In genomic region chr7:96400518-96400917, GRCh38 we compare ENCODE assay signal across 16 cellular contexts.
DNase-seq lines count a peak whose midpoint lies in the region; ATAC-seq and TF ChIP-seq lines count a peak whose summit lies in the region.
"Had no signal": no experiment of that assay in that cellular context is flagged by ENCODE, and none has a peak within 500 bp of the region (broad histone marks: within the 10 kb centered on the region; RNA-seq: fewer than 3 reads in every experiment).

No MANE protein-coding gene starts in this region.

- peak; percentile 9 for DNase-seq in HCEC 1CT
- peak; percentile 49 for DNase-seq in M059J (ENCODE audit: low read depth)
- DNase-seq in amniotic epithelial cell (ENCODE audit: low read depth), result peak; percentile 29
- DNase-seq in kidney glomerular epithelial cell (lab: John Stamatoyannopoulos, UW), result peak; percentile 40
- DNase-seq in natural killer cell treated with Interleukin-12 subunit alpha and Interleukin-12 subunit beta and Interleukin-15 and Interleukin-18, amount 100 ng/mL, for 72 hours (ENCODE audit: low spot score), result no peak
- no peak for DNase-seq in coronary artery (ENCODE audit: low spot score)
- DNase-seq: C1 segment of cervical spinal cord; DMS79 treated with DMSO at 0.1 percent for 48 hours; Karpas-422; NCI-H187 treated with DMSO at 0.1 percent for 48 hours; NK-92 treated with Interleukin-12 subunit alpha and Interleukin-12 subunit beta, amount 100 ng/mL, for 24 hours; PC-9; SHP77 had no signal

- no peak overlapping the region for H3K4me3 ChIP-seq in coronary artery
- H3K4me3 ChIP-seq: GM23338, PC-9 had no signal

- H3K4me1 Mint-ChIP-seq in natural killer cell treated with Interleukin-12 subunit alpha and Interleukin-12 subunit beta and Interleukin-15 and Interleukin-18, amount 100 ng/mL, for 72 hours (ENCODE audit: low read depth in 2 of 2), result no peaks in the 10 kb centered on the region

- no peaks in the 10 kb centered on the region for H3K9me3 Mint-ChIP-seq in natural killer cell treated with Interleukin-12 subunit alpha and Interleukin-12 subunit beta and Interleukin-15 and Interleukin-18, amount 100 ng/mL, for 72 hours
- H3K9me3 Mint-ChIP-seq: GM23338 had no signal

- H3K27me3 Mint-ChIP-seq in natural killer cell treated with Interleukin-12 subunit alpha and Interleukin-12 subunit beta and Interleukin-15 and Interleukin-18, amount 100 ng/mL, for 72 hours, result peaks cover 19 to 20% of the 10 kb centered on the region in 2 donors

- no peak overlapping the region for H3K4me3 Mint-ChIP-seq in natural killer cell treated with Interleukin-12 subunit alpha and Interleukin-12 subunit beta and Interleukin-15 and Interleukin-18, amount 100 ng/mL, for 72 hours
- H3K4me3 Mint-ChIP-seq: GM23338 had no signal

- no peak for TF ChIP-seq CTCF in coronary artery (IDR thresholded peaks at IDR 0.05)

- H3K27ac ChIP-seq in coronary artery, result no peak overlapping the region
- H3K27ac ChIP-seq: PC-9 had no signal

- no peak overlapping the region for H3K27ac Mint-ChIP-seq in natural killer cell treated with Interleukin-12 subunit alpha and Interleukin-12 subunit beta and Interleukin-15 and Interleukin-18, amount 100 ng/mL, for 72 hours
- H3K27ac Mint-ChIP-seq: GM23338 had no signal

- no peak for ATAC-seq in natural killer cell treated with Interleukin-12 subunit alpha and Interleukin-12 subunit beta and Interleukin-15 and Interleukin-18, amount 100 ng/mL, for 72 hours
- ATAC-seq in GM19023 (IDR thresholded peaks at IDR 0.05; ENCODE audit: unreplicated experiment), result no peak
- ATAC-seq: GM23338, SK-N-SH treated with all-trans-retinoic acid at 6 μM for 48 hours had no signal

- no peaks in the 10 kb centered on the region for H3K36me3 Mint-ChIP-seq in natural killer cell treated with Interleukin-12 subunit alpha and Interleukin-12 subunit beta and Interleukin-15 and Interleukin-18, amount 100 ng/mL, for 72 hours

Comparison
In these comparisons a context has a peak if more than half of its experiments do, and no peak if none do; other contexts are left out.
1. DNase-seq: peak in HCEC 1CT (single experiment), M059J (single experiment), amniotic epithelial cell (single experiment) and kidney glomerular epithelial cell (single experiment); none in natural killer cell treated with Interleukin-12 subunit alpha and Interleukin-12 subunit beta and Interleukin-15 and Interleukin-18, amount 100 ng/mL, for 72 hours (single experiment) and coronary artery (single experiment).